ENCODE assay signal across 11 cellular contexts in genomic region chr7:55111007-55111406, GRCh38.
DNase-seq lines count a peak whose midpoint lies in the region; ATAC-seq and TF ChIP-seq lines count a peak whose summit lies in the region.
"Had no signal": no experiment of that assay in that cellular context is flagged by ENCODE, and none has a peak within 500 bp of the region (broad histone marks: within the 10 kb centered on the region; RNA-seq: fewer than 3 reads in every experiment).

No MANE protein-coding gene starts in this region.

- H3K36me3 Mint-ChIP-seq in endothelial cell (ENCODE audit: low read depth, unreplicated experiment) = no peaks in the 10 kb centered on the region
- H3K36me3 Mint-ChIP-seq: activated naive CD8-positive, alpha-beta T cell had no signal

- H3K36me3 ChIP-seq in right atrium auricular region = no peaks in the 10 kb centered on the region
- H3K36me3 ChIP-seq in left lung = no peaks in the 10 kb centered on the region
- no peaks in the 10 kb centered on the region for H3K36me3 ChIP-seq in aorta (ENCODE audit: control insufficient read depth in 1 of 2, insufficient read depth in 2 of 2, low read length in 1 of 2)

- WGBS in aorta, 2 donors = 31 to 49% methylated on average over 10 of the region's 10 CpGs

- peaks cover 5% of the 10 kb centered on the region for H3K27me3 Mint-ChIP-seq in endothelial cell (ENCODE audit: unreplicated experiment)

- intact Hi-C loops in Right ventricle myocardium inferior (cut with DNase I) = no loop called here
- intact Hi-C loops in left lung (cut with DNase I) = no loop called here
- intact Hi-C loops in aorta (cut with DNase I) = no loop called here

- H3K9me3 ChIP-seq in right atrium auricular region = no peaks in the 10 kb centered on the region
- H3K9me3 ChIP-seq in left lung = no peaks in the 10 kb centered on the region
- H3K9me3 ChIP-seq in aorta (ENCODE audit: control insufficient read depth, low read length) = no peaks in the 10 kb centered on the region

- no peak overlapping the region for H3K27ac Mint-ChIP-seq in endothelial cell (ENCODE audit: unreplicated experiment)
- H3K27ac Mint-ChIP-seq: activated naive CD8-positive, alpha-beta T cell had no signal

- H3K4me1 ChIP-seq in right atrium auricular region (peaks cover 0 to 32% of the 10 kb centered on the region in 2 donors), left lung (peaks cover 28% of the 10 kb centered on the region in 2 donors), aorta (ENCODE audit: control insufficient read depth in 1 of 2, insufficient read depth in 2 of 2, low read length in 2 of 2) (peaks cover 0 to 4% of the 10 kb centered on the region in 2 donors)

- no peak for DNase-seq in Right ventricle myocardium inferior (ENCODE audit: missing footprints)
- DNase-seq in right atrium auricular region (ENCODE audit: low spot score) = no peak
- no peak for DNase-seq in left lung
- no peak for DNase-seq in aorta
- DNase-seq in iPS-NIHi11 (ENCODE audit: low spot score) = no peak
- DNase-seq in stimulated activated naive CD4-positive, alpha-beta T cell treated with Interleukin-2 at 50 U/mL for 16 hours (lab: John Stamatoyannopoulos, UW) = no peak
- no peak for DNase-seq in endothelial cell (ENCODE audit: low spot score)
- DNase-seq: NCI-H146; stimulated activated CD4-positive, alpha-beta T cell treated with anti-CD3 and anti-CD28 coated beads, Interleukin-12 subunit alpha, Interleukin-12 subunit beta, amount 100 ng/mL, for 4 hours had no signal

- no peaks in the 10 kb centered on the region for H3K4me1 Mint-ChIP-seq in endothelial cell (ENCODE audit: unreplicated experiment)

- no peaks in the 10 kb centered on the region for H3K9me3 Mint-ChIP-seq in endothelial cell (ENCODE audit: unreplicated experiment)

- H3K4me3 ChIP-seq in right atrium auricular region (no peak overlapping the region), WI38 (ENCODE audit: low read depth, low read length) (peak overlapping the region; percentile 42), left lung (no peak overlapping the region), aorta (ENCODE audit: low read length in 2 of 2) (no peak overlapping the region)

- H3K4me3 Mint-ChIP-seq in endothelial cell (ENCODE audit: unreplicated experiment) = no peak overlapping the region
- H3K4me3 Mint-ChIP-seq: activated naive CD8-positive, alpha-beta T cell had no signal

- H3K27ac ChIP-seq in right atrium auricular region (peak overlapping the region in 1 of 2 donors; percentile 36), left lung (peak overlapping the region; percentile 39 to 76), aorta (ENCODE audit: low read depth in 1 of 2, low read length in 2 of 2) (no peak overlapping the region)

- TF ChIP-seq CTCF in right atrium auricular region (IDR thresholded peaks at IDR 0.05) (no peak), WI38 (IDR thresholded peaks at IDR 0.05; ENCODE audit: low read depth, low read length) (no peak), left lung (IDR thresholded peaks at IDR 0.05) (no peak), endothelial cell (IDR thresholded peaks at IDR 0.05; ENCODE audit: unreplicated experiment) (no peak)

- H3K27me3 ChIP-seq in right atrium auricular region (no peaks in the 10 kb centered on the region), left lung (no peaks in the 10 kb centered on the region), aorta (ENCODE audit: control insufficient read depth in 1 of 2, insufficient read depth in 2 of 2, low read length in 1 of 2) (no peaks in the 10 kb centered on the region)

- ATAC-seq in Right ventricle myocardium inferior (peak; percentile 31), left lung (peak; percentile 70), aorta (ENCODE audit: low FRiP score) (peak; percentile 44)

Comparison
In these comparisons a context has a peak if more than half of its experiments do, and no peak if none do; other contexts are left out.
1. H3K27ac ChIP-seq: peak in left lung (2 of 2); none in aorta (0 of 2).
2. Peak in every context shown above with its lines, with median percentiles within 50 percentile points of each other: ATAC-seq.